19 cellular contexts compared by ENCODE assay signal in genomic region chr9:132995121-132995420, GRCh38. TPM values are rescaled to one million over a fixed set of nuclear protein-coding genes. Genes with fewer than 3 reads are reported as not detected.
DNase-seq lines count a peak whose midpoint lies in the region; ATAC-seq and TF ChIP-seq lines count a peak whose summit lies in the region.
"Had no signal": no experiment of that assay in that cellular context is flagged by ENCODE, and none has a peak within 500 bp of the region (broad histone marks: within the 10 kb centered on the region; RNA-seq: fewer than 3 reads in every experiment).

No MANE protein-coding gene starts in this region.

- H3K9me3 Mint-ChIP-seq in endodermal cell: peaks cover 2% of the 10 kb centered on the region
- H3K9me3 Mint-ChIP-seq: CD8-positive, alpha-beta memory T cell had no signal

- peak; percentile 13 for DNase-seq in NCI-H526 treated with DMSO at 0.1 percent for 48 hours (lab: John Stamatoyannopoulos, UW)
- no peak for DNase-seq in NCI-H526 (lab: John Stamatoyannopoulos, UW)
- DNase-seq in OCI-LY7 (ENCODE audit: low spot score): no peak
- DNase-seq in endodermal cell: no peak
- DNase-seq in neuronal stem cell (ENCODE audit: low spot score): no peak
- no peak for DNase-seq in stimulated activated naive CD8-positive, alpha-beta T cell treated with anti-CD3 and anti-CD28 coated beads, Interleukin-15, Interleukin-2, amounts not matched to agents 100 U/mL and 50 U/mL, for 24 hours
- DNase-seq in sciatic nerve (ENCODE audit: low spot score): no peak
- DNase-seq: CD8-positive, alpha-beta memory T cell; H9; NCI-H1105 treated with DMSO at 0.1 percent for 48 hours; NCI-H2029 treated with DMSO at 0.1 percent for 48 hours; NCI-H82 had no signal

- H3K27me3 Mint-ChIP-seq in endodermal cell (ENCODE audit: insufficient read depth): no peaks in the 10 kb centered on the region

- H3K9me3 ChIP-seq in OCI-LY7 (ENCODE audit: low read length): no peaks in the 10 kb centered on the region
- no peaks in the 10 kb centered on the region for H3K9me3 ChIP-seq in endodermal cell (ENCODE audit: control insufficient read depth, low read length)
- H3K9me3 ChIP-seq in neuronal stem cell (replicated peaks in 1 of 2; ENCODE audit: control insufficient read depth in 2 of 2, insufficient read depth in 1 of 2, low read depth in 1 of 2, low read length in 2 of 2): no peaks in the 10 kb centered on the region
- H3K9me3 ChIP-seq: SJSA1 had no signal

- peak overlapping the region; percentile 58 for H3K18ac ChIP-seq in neuronal stem cell (ENCODE audit: low read length)

- H3K27ac Mint-ChIP-seq in endodermal cell: peak overlapping the region; percentile 68
- H3K27ac Mint-ChIP-seq: HFFc6 had no signal

- H3K4me2 ChIP-seq in OCI-LY7 (ENCODE audit: low read length) (peak overlapping the region; percentile 49), neuronal stem cell (ENCODE audit: insufficient read depth, low read length, poor library complexity, severe bottlenecking) (no peak overlapping the region)

- H4K8ac ChIP-seq in neuronal stem cell (ENCODE audit: low read depth, low read length): peak overlapping the region; percentile 24

- no peaks in the 10 kb centered on the region for H4K20me1 ChIP-seq in OCI-LY7 (ENCODE audit: insufficient read depth, low read length)

- H2AFZ ChIP-seq in OCI-LY7 (ENCODE audit: low read length) (no peak overlapping the region), neuronal stem cell (ENCODE audit: low read length) (no peak overlapping the region)

- peaks cover 50% of the 10 kb centered on the region for H3K4me1 Mint-ChIP-seq in endodermal cell

- H3K79me2 ChIP-seq in OCI-LY7 (ENCODE audit: insufficient read depth, low read depth, low read length): no peaks in the 10 kb centered on the region

- ATAC-seq in stimulated activated naive CD8-positive, alpha-beta T cell treated with anti-CD3 and anti-CD28 coated beads, Interleukin-15, Interleukin-2, amounts not matched to agents 100 U/mL and 50 U/mL, for 24 hours: no peak
- ATAC-seq in sciatic nerve (no peak), HG03095 (IDR thresholded peaks at IDR 0.05; ENCODE audit: unreplicated experiment) (no peak)
- ATAC-seq: Right ventricle myocardium inferior had no signal

- H3K4ac ChIP-seq in neuronal stem cell (ENCODE audit: low read length): no peak overlapping the region

- CTCF ChIA-PET in OCI-LY7 (lab: Charles Lee; ENCODE audit: unreplicated experiment): no interaction called here

- no peak overlapping the region for H4K91ac ChIP-seq in neuronal stem cell (ENCODE audit: low read depth, low read length, poor library complexity)

- H3K23ac ChIP-seq in neuronal stem cell (ENCODE audit: low read depth, low read length, poor library complexity): peak overlapping the region; percentile 81

- H3K4me3 Mint-ChIP-seq in endodermal cell: no peak overlapping the region
- H3K4me3 Mint-ChIP-seq: HFFc6 had no signal

- no peak overlapping the region for H2BK120ac ChIP-seq in neuronal stem cell (ENCODE audit: low read depth, low read length)

- H3K27ac ChIP-seq in OCI-LY7 (ENCODE audit: low read depth, low read length, poor library complexity, severe bottlenecking) (no peak overlapping the region), endodermal cell (ENCODE audit: low read depth, low read length) (no peak overlapping the region), neuronal stem cell (replicated peaks; ENCODE audit: low read length) (no peak overlapping the region)
- H3K27ac ChIP-seq: 22Rv1, C4-2B, SJSA1 had no signal

- intact Hi-C loops in OCI-LY7 (cut with micrococcal nuclease; ENCODE audit: unreplicated experiment) (no loop called here), sciatic nerve (cut with DNase I) (no loop called here)

- TF ChIP-seq CTCF in OCI-LY7 (conservative IDR thresholded peaks at IDR 0.05; ENCODE audit: low read length) (no peak), endodermal cell (conservative IDR thresholded peaks at IDR 0.05) (no peak)

- H3K14ac ChIP-seq in neuronal stem cell (ENCODE audit: low read length): peak overlapping the region; percentile 67

- no TSS peak for BruUV-seq in OCI-LY7 (replicated peaks; lab: Mats Ljungman, UMichigan)

- no peak overlapping the region for H2BK5ac ChIP-seq in neuronal stem cell (ENCODE audit: low read length)

- H3K4me1 ChIP-seq in OCI-LY7 (ENCODE audit: insufficient read depth, low read length, poor library complexity, severe bottlenecking): peaks cover 21% of the 10 kb centered on the region
- peaks cover 13% of the 10 kb centered on the region for H3K4me1 ChIP-seq in endodermal cell (ENCODE audit: control insufficient read depth, insufficient read depth, low read length)
- H3K4me1 ChIP-seq in neuronal stem cell (ENCODE audit: control insufficient read depth in 2 of 2, insufficient read depth in 1 of 2, low read depth in 1 of 2, low read length in 2 of 2): peaks cover 0 to 3% of the 10 kb centered on the region in 2 donors
- H3K4me1 ChIP-seq: SJSA1 had no signal

- 89 to 95% methylated on average over 3 to 6 of the region's 6 CpGs for WGBS in endodermal cell (ENCODE audit: insufficient coverage in 1 of 2, insufficient read length in 1 of 2), 2 experiments
- WGBS in neuronal stem cell (ENCODE audit: extremely low coverage in 2 of 2, insufficient read length in 2 of 2, insufficient replicate concordance in 1 of 2), 2 donors: no CpG with 5 or more reads among the region's 6 CpGs

- H2BK15ac ChIP-seq in neuronal stem cell (ENCODE audit: low read length): no peak overlapping the region

- POLR2A ChIA-PET in OCI-LY7 (lab: Charles Lee): no interaction called here

- no peak overlapping the region for H3K9ac ChIP-seq in endodermal cell (ENCODE audit: extremely low read depth, low read length, poor library complexity, severe bottlenecking)
- no peak overlapping the region for H3K9ac ChIP-seq in neuronal stem cell (ENCODE audit: low read depth, low read length, poor library complexity)

- H3K36me3 ChIP-seq in OCI-LY7 (ENCODE audit: insufficient read depth, low read length) (no peaks in the 10 kb centered on the region), endodermal cell (ENCODE audit: control insufficient read depth, insufficient read depth, low read length) (no peaks in the 10 kb centered on the region), neuronal stem cell (replicated peaks in 1 of 2; ENCODE audit: control insufficient read depth in 2 of 2, insufficient read depth in 2 of 2, low read length in 2 of 2) (no peaks in the 10 kb centered on the region)
- H3K36me3 ChIP-seq: SJSA1 had no signal

- H3K4me3 ChIP-seq in OCI-LY7 (ENCODE audit: low read depth, low read length, poor library complexity, severe bottlenecking): no peak overlapping the region
- no peak overlapping the region for H3K4me3 ChIP-seq in endodermal cell (ENCODE audit: low read length)
- peak overlapping the region in 1 of 2 donors; percentile 38 for H3K4me3 ChIP-seq in neuronal stem cell (ENCODE audit: low read length in 2 of 2)
- H3K4me3 ChIP-seq: SJSA1 had no signal

- no peaks in the 10 kb centered on the region for H3K79me1 ChIP-seq in neuronal stem cell (ENCODE audit: low read depth, low read length)

- H2AK5ac ChIP-seq in neuronal stem cell (ENCODE audit: low read depth, low read length): peak overlapping the region; percentile 50

- H2BK12ac ChIP-seq in neuronal stem cell (ENCODE audit: low read length): no peak overlapping the region

- H3K9me2 ChIP-seq in OCI-LY7 (ENCODE audit: insufficient read depth, low read length): no peaks in the 10 kb centered on the region

- H3K27me3 ChIP-seq in endodermal cell (ENCODE audit: control insufficient read depth, insufficient read depth, low read length, poor library complexity, severe bottlenecking) (no peaks in the 10 kb centered on the region), neuronal stem cell (ENCODE audit: control insufficient read depth in 3 of 3, insufficient read depth in 3 of 3, low read depth in 1 of 3, low read length in 3 of 3) (peaks cover 0 to 66% (median 0%) of the 10 kb centered on the region in 3 experiments)

- H3K36me3 Mint-ChIP-seq in endodermal cell (ENCODE audit: low read depth): no peaks in the 10 kb centered on the region

RNA-seq across cellular contexts. Expression of gene GFI1B, which starts 16.6 kb away (rescaled TPM):
- total RNA-seq in OCI-LY7 (2014; rRNA removed; shearing (Covaris generic)): 0.50 TPM in 1 of 2 replicates, not detected in the other
- total RNA-seq in OCI-LY7 (2022) (3.3 and 4.9 TPM in 2 replicates), endodermal cell (under 1 TPM in 1 of 2 donors, not detected in 1; 0.44 TPM), sciatic nerve (not detected)
- polyA plus RNA-seq in endodermal cell (2013, experiment 1 of 2): not detected
- polyA plus RNA-seq in endodermal cell (2013, experiment 2 of 2): not detected
- polyA plus RNA-seq in neuronal stem cell (2013, experiment 1 of 2): 0.07 TPM
- polyA plus RNA-seq in neuronal stem cell (2013, experiment 2 of 2): 0.04 TPM
- total RNA-seq: Calu3; CD8-positive, alpha-beta memory T cell; H9 had no signal
- polyA plus RNA-seq: CD8-positive, alpha-beta memory T cell had no signal

RNA-seq across cellular contexts. Expression of gene GTF3C5, which starts 35.7 kb away (rescaled TPM):
- total RNA-seq in OCI-LY7 (2014; rRNA removed; shearing (Covaris generic)): 91.9 and 97.0 TPM in 2 replicates
- 90.3 and 91.6 TPM in 2 replicates for total RNA-seq in OCI-LY7 (2022)
- total RNA-seq in endodermal cell: 10 to 100 TPM; 89.7 to 94.6 TPM
- 83.2 TPM for polyA plus RNA-seq in endodermal cell (2013, experiment 1 of 2)
- 78.9 TPM for polyA plus RNA-seq in endodermal cell (2013, experiment 2 of 2)
- 61.8 TPM for polyA plus RNA-seq in neuronal stem cell (2013, experiment 1 of 2)
- polyA plus RNA-seq in neuronal stem cell (2013, experiment 2 of 2): 62.4 TPM
- 45.2 TPM for total RNA-seq in sciatic nerve

RNA-seq across cellular contexts. Expression of gene TSC1, which starts 50.7 kb away (rescaled TPM):
- 17.9 and 28.7 TPM in 2 replicates for total RNA-seq in OCI-LY7 (2014; rRNA removed; shearing (Covaris generic))
- 66.2 and 78.7 TPM in 2 replicates for total RNA-seq in OCI-LY7 (2022)
- 10 to 100 TPM; 67.8 to 72.9 TPM for total RNA-seq in endodermal cell
- 37.9 TPM for polyA plus RNA-seq in endodermal cell (2013, experiment 1 of 2)
- polyA plus RNA-seq in endodermal cell (2013, experiment 2 of 2): 33.7 TPM
- 19.4 TPM for polyA plus RNA-seq in neuronal stem cell (2013, experiment 1 of 2)
- 18.7 TPM for polyA plus RNA-seq in neuronal stem cell (2013, experiment 2 of 2)
- 71.5 TPM for total RNA-seq in sciatic nerve
